Comparison of ENCODE assay signal across 19 cellular contexts in genomic region chr16:88333645-88334516, GRCh38. TPM values are rescaled to one million over a fixed set of nuclear protein-coding genes. Genes with fewer than 3 reads are reported as not detected.
DNase-seq lines count a peak whose midpoint lies in the region; ATAC-seq and FAIRE-seq lines count a peak whose summit lies in the region.
"Had no signal": no experiment of that assay in that cellular context is flagged by ENCODE, and none has a peak within 500 bp of the region (broad histone marks: within the 10 kb centered on the region; RNA-seq: fewer than 3 reads in every experiment).

No MANE protein-coding gene starts in this region.

- intact Hi-C loops in activated CD4-positive, alpha-beta T cell treated with anti-CD3 and anti-CD28 coated beads for 36 hours (cut with DNase I, micrococcal nuclease) = no loop called here

- no peak for FAIRE-seq in RCC 7860 (lab: Jason Lieb, UNC)
- FAIRE-seq: colon had no signal

- CTCF ChIA-PET in activated CD4-positive, alpha-beta T cell treated with anti-CD3 and anti-CD28 coated beads for 36 hours (lab: Charles Lee) = no interaction called here

- peak overlapping the region; percentile 11 for H3K27ac Mint-ChIP-seq in activated CD4-positive, alpha-beta T cell treated with anti-CD3 and anti-CD28 coated beads for 36 hours
- H3K27ac Mint-ChIP-seq: WTC11 had no signal

- no peak for ATAC-seq in activated CD4-positive, alpha-beta T cell treated with anti-CD3 and anti-CD28 coated beads for 36 hours
- ATAC-seq: left lobe of liver, WTC11 had no signal

- no peak overlapping the region for H3K9ac ChIP-seq in subcutaneous abdominal adipose tissue (ENCODE audit: low read length in 5 of 5)

- H3K4me1 ChIP-seq in subcutaneous abdominal adipose tissue (ENCODE audit: control insufficient read depth in 5 of 5, insufficient read depth in 5 of 5, low read length in 5 of 5) = peaks cover 7 to 16% (median 11%) of the 10 kb centered on the region in 5 donors

- H3K36me3 Mint-ChIP-seq in activated CD4-positive, alpha-beta T cell treated with anti-CD3 and anti-CD28 coated beads for 36 hours (ENCODE audit: low read depth) = no peaks in the 10 kb centered on the region
- H3K36me3 Mint-ChIP-seq: naive B cell had no signal

- no peak for DNase-seq in activated CD4-positive, alpha-beta T cell treated with anti-CD3 and anti-CD28 coated beads for 36 hours
- DNase-seq in activated CD4-positive, alpha-beta T cell treated with anti-CD3 and anti-CD28 coated beads, Interleukin-2, amount 50 U/mL, for 4 hours = no peak
- peak; percentile 7 for DNase-seq in RCC 7860 (ENCODE audit: low spot score)
- peak; percentile 18 for DNase-seq in fibroblast of gingiva (ENCODE audit: low read depth)
- DNase-seq in NCI-H146 (lab: John Stamatoyannopoulos, UW) = no peak
- no peak for DNase-seq in NAMALWA (ENCODE audit: low spot score)
- DNase-seq in activated CD4-positive, alpha-beta T cell treated with anti-CD3 and anti-CD28 coated beads, Interleukin-2, amount 50 U/mL, for 1 hour = no peak
- DNase-seq: activated CD8-positive, alpha-beta memory T cell treated with anti-CD3 and anti-CD28 coated beads, Interleukin-2, amount 50 U/mL, for 4 hours; adrenal gland; Calu3; naive B cell; NCI-H510A; SW 1271; tibial artery had no signal

- peaks cover 0 to 16% (median 4%) of the 10 kb centered on the region in 5 donors for H3K27me3 ChIP-seq in subcutaneous abdominal adipose tissue (ENCODE audit: control insufficient read depth in 5 of 5, insufficient read depth in 4 of 5, low read length in 5 of 5)
- H3K27me3 ChIP-seq: adrenal gland, hepatocyte, tibial artery had no signal

- H3K27me3 Mint-ChIP-seq in activated CD4-positive, alpha-beta T cell treated with anti-CD3 and anti-CD28 coated beads for 36 hours = peaks cover 5% of the 10 kb centered on the region

- H3K4me3 ChIP-seq in subcutaneous abdominal adipose tissue (ENCODE audit: low read depth in 1 of 5, low read length in 5 of 5) = peak overlapping the region in 3 of 5 donors; percentile 9 to 30 (median 11)
- H3K4me3 ChIP-seq: adrenal gland, hepatocyte, tibial artery had no signal

- no peak overlapping the region for H3K4me3 Mint-ChIP-seq in activated CD4-positive, alpha-beta T cell treated with anti-CD3 and anti-CD28 coated beads for 36 hours
- H3K4me3 Mint-ChIP-seq: naive B cell, WTC11 had no signal

- POLR2A ChIA-PET in activated CD4-positive, alpha-beta T cell treated with anti-CD3 and anti-CD28 coated beads for 36 hours (lab: Charles Lee) = no interaction called here

- H3K9me3 ChIP-seq in subcutaneous abdominal adipose tissue (ENCODE audit: control insufficient read depth in 5 of 5, low read length in 5 of 5) = peaks cover 0 to 7% (median 0%) of the 10 kb centered on the region in 5 donors
- H3K9me3 ChIP-seq: adrenal gland, tibial artery had no signal

- no peak overlapping the region for H3K27ac ChIP-seq in subcutaneous abdominal adipose tissue (ENCODE audit: low read depth, low read length)
- H3K27ac ChIP-seq: adrenal gland had no signal

- peaks cover 6% of the 10 kb centered on the region for H3K4me1 Mint-ChIP-seq in activated CD4-positive, alpha-beta T cell treated with anti-CD3 and anti-CD28 coated beads for 36 hours
- H3K4me1 Mint-ChIP-seq: WTC11 had no signal

- H3K36me3 ChIP-seq in subcutaneous abdominal adipose tissue (ENCODE audit: control insufficient read depth in 5 of 5, insufficient read depth in 5 of 5, low read length in 5 of 5) = no peaks in the 10 kb centered on the region
- H3K36me3 ChIP-seq: adrenal gland, tibial artery had no signal

- H3K9me3 Mint-ChIP-seq in activated CD4-positive, alpha-beta T cell treated with anti-CD3 and anti-CD28 coated beads for 36 hours (ENCODE audit: low read depth) = peaks cover 4% of the 10 kb centered on the region

RNA-seq across cellular contexts. Expression of gene ZNF469, which starts 48.9 kb away (rescaled TPM):
- total RNA-seq in activated CD4-positive, alpha-beta T cell treated with anti-CD3 and anti-CD28 coated beads for 36 hours = under 1 TPM; 0.39 to 0.50 TPM

Comparison
In these comparisons a context has a peak if more than half of its experiments do, and no peak if none do; other contexts are left out.
1. DNase-seq: peak in RCC 7860 (single experiment) and fibroblast of gingiva (single experiment); none in activated CD4-positive, alpha-beta T cell treated with anti-CD3 and anti-CD28 coated beads for 36 hours (single experiment), activated CD4-positive, alpha-beta T cell treated with anti-CD3 and anti-CD28 coated beads, Interleukin-2, amount 50 U/mL, for 4 hours (0 of 2), NCI-H146 (single experiment), NAMALWA (single experiment) and activated CD4-positive, alpha-beta T cell treated with anti-CD3 and anti-CD28 coated beads, Interleukin-2, amount 50 U/mL, for 1 hour (single experiment).